28 cellular contexts compared by ENCODE assay signal in genomic region chr11:68767672-68768071, GRCh38.
"Had no signal": no experiment of that assay in that cellular context is flagged by ENCODE, and none has a peak within 500 bp of the region (broad histone marks: within the 10 kb centered on the region; RNA-seq: fewer than 3 reads in every experiment).

No MANE protein-coding gene starts in this region.

- H3K9me3 Mint-ChIP-seq: immature natural killer cell; mesothelial cell of epicardium; naive B cell; natural killer cell; nephron progenitor cell; neural progenitor cell; stimulated activated effector memory CD8-positive, alpha-beta T cell treated with anti-CD3 and anti-CD28 coated beads, Interleukin-12 subunit alpha, Interleukin-12 subunit beta, amount 100 ng/mL, for 72 hours; stimulated activated naive CD8-positive, alpha-beta T cell treated with anti-CD3 and anti-CD28 coated beads, Interleukin-15, Interleukin-2, amounts not matched to agents 100 ng/mL and 50 ng/mL, for 24 hours had no signal

- H3K4me3 Mint-ChIP-seq: immature natural killer cell; mesothelial cell of epicardium; naive B cell; natural killer cell; nephron progenitor cell; neural progenitor cell; stimulated activated effector memory CD8-positive, alpha-beta T cell treated with anti-CD3 and anti-CD28 coated beads, Interleukin-12 subunit alpha, Interleukin-12 subunit beta, amount 100 ng/mL, for 72 hours; stimulated activated naive CD8-positive, alpha-beta T cell treated with anti-CD3 and anti-CD28 coated beads, Interleukin-15, Interleukin-2, amounts not matched to agents 100 ng/mL and 50 ng/mL, for 24 hours had no signal

- H3K9me3 ChIP-seq: heart right ventricle, left lung, lower lobe of right lung, ovary, prostate gland, suprapubic skin, tibial nerve, upper lobe of left lung, vagina had no signal

- H3K27me3 ChIP-seq: heart right ventricle, hepatocyte, left lung, neural progenitor cell, ovary, suprapubic skin, tibial nerve, upper lobe of left lung, vagina had no signal

- ATAC-seq: heart right ventricle; left colon; left lung; lower lobe of right lung; natural killer cell; right cardiac atrium; sciatic nerve; stimulated activated effector memory CD8-positive, alpha-beta T cell treated with anti-CD3 and anti-CD28 coated beads, Interleukin-12 subunit alpha, Interleukin-12 subunit beta, amount 100 ng/mL, for 72 hours had no signal

- H3K27me3 Mint-ChIP-seq: naive B cell; stimulated activated naive CD8-positive, alpha-beta T cell treated with anti-CD3 and anti-CD28 coated beads, Interleukin-15, Interleukin-2, amounts not matched to agents 100 ng/mL and 50 ng/mL, for 24 hours had no signal

- DNase-seq: heart right ventricle; immature natural killer cell; kidney; left colon; left lung; lower lobe of right lung; mammary epithelial cell; mesendoderm; naive B cell; natural killer cell; nephron progenitor cell; ovary; retina; right cardiac atrium; stimulated activated CD4-positive, alpha-beta T cell treated with anti-CD3 and anti-CD28 coated beads, Interleukin-4, amount 100 ng/mL, for 24 hours; stimulated activated naive CD4-positive, alpha-beta T cell had no signal

- H3K36me3 ChIP-seq: neural progenitor cell, ovary had no signal

- H3K27ac Mint-ChIP-seq: immature natural killer cell; mesothelial cell of epicardium; nephron progenitor cell; neural progenitor cell; stimulated activated naive CD8-positive, alpha-beta T cell treated with anti-CD3 and anti-CD28 coated beads, Interleukin-15, Interleukin-2, amounts not matched to agents 100 ng/mL and 50 ng/mL, for 24 hours had no signal

- H3K36me3 Mint-ChIP-seq: mesothelial cell of epicardium, neural progenitor cell had no signal

- H3K4me1 Mint-ChIP-seq: immature natural killer cell; stimulated activated effector memory CD8-positive, alpha-beta T cell treated with anti-CD3 and anti-CD28 coated beads, Interleukin-12 subunit alpha, Interleukin-12 subunit beta, amount 100 ng/mL, for 72 hours had no signal

- H3K4me3 ChIP-seq: heart right ventricle, hepatocyte, left lung, lower lobe of right lung, neural progenitor cell, ovary, prostate gland, skin epidermis, suprapubic skin, tibial nerve, upper lobe of left lung, vagina had no signal

- H3K27ac ChIP-seq: heart right ventricle, hepatocyte, lower lobe of right lung, neural progenitor cell, ovary, prostate gland, skin epidermis, suprapubic skin, tibial nerve, vagina had no signal

- H3K4me1 ChIP-seq: heart right ventricle, left lung, lower lobe of right lung, prostate gland, suprapubic skin, tibial nerve, upper lobe of left lung, vagina had no signal
